ENCODE assay signal across 29 cellular contexts in genomic region chrX:139542652-139543051, GRCh38. TPM values are rescaled to one million over a fixed set of nuclear protein-coding genes. Genes with fewer than 3 reads are reported as not detected.
DNase-seq lines count a peak whose midpoint lies in the region; ATAC-seq, FAIRE-seq and TF ChIP-seq lines count a peak whose summit lies in the region.
"Had no signal": no experiment of that assay in that cellular context is flagged by ENCODE, and none has a peak within 500 bp of the region (broad histone marks: within the 10 kb centered on the region; RNA-seq: fewer than 3 reads in every experiment).

No MANE protein-coding gene starts in this region.

- FAIRE-seq in HepG2 (lab: Jason Lieb, UNC): no peak
- FAIRE-seq: A204.1, GM12891 had no signal

- H3K9me3 ChIP-seq in liver (ENCODE audit: control insufficient read depth in 4 of 4, low read length in 3 of 4): no peaks in the 10 kb centered on the region
- H3K9me3 ChIP-seq in HepG2 (ENCODE audit: low read length): no peaks in the 10 kb centered on the region
- H3K9me3 ChIP-seq in right lobe of liver: no peaks in the 10 kb centered on the region
- H3K9me3 ChIP-seq: BE2C, BLaER1 had no signal

- BruUV-seq in HepG2 (replicated peaks; lab: Mats Ljungman, UMichigan): no TSS peak

- H3K4me3 ChIP-seq in liver (ENCODE audit: low read depth in 1 of 3, low read length in 3 of 3): no peak overlapping the region
- H3K4me3 ChIP-seq in HepG2 (replicated peaks in 1 of 3; ENCODE audit: insufficient read depth in 1 of 3, low read depth in 2 of 3, low read length in 3 of 3): no peak overlapping the region
- H3K4me3 ChIP-seq in right lobe of liver: no peak overlapping the region
- H3K4me3 ChIP-seq: BLaER1 had no signal

- 15% methylated on average over 1 of the region's 1 CpG for WGBS in liver
- 0% methylated on average over 1 of the region's 1 CpG for WGBS in HepG2 (ENCODE audit: low lambda C conversion rate)
- WGBS in right lobe of liver (ENCODE audit: insufficient coverage, low coverage, low lambda C conversion rate, missing lambda C conversion rate): 8% methylated on average over 1 of the region's 1 CpG

- in situ Hi-C loops in HepG2 (cut with HindIII; ENCODE audit: extremely low pct_ligation_motif_present, low pct_unique_long_range_greater_than_20kb): no loop called here

- H3K27ac ChIP-seq in liver (ENCODE audit: low read depth in 1 of 2, low read length in 2 of 2) (peak overlapping the region; percentile 16 to 93), HepG2 (ENCODE audit: extremely low read length, insufficient read depth, low read length) (no peak overlapping the region), VCaP (peak overlapping the region; percentile 86), right lobe of liver (peak overlapping the region in 2 of 3 donors; percentile 81 to 82)
- H3K27ac ChIP-seq: BLaER1 had no signal

- no peak for DNase-seq in HepG2 (ENCODE audit: low spot score)
- DNase-seq in right lobe of liver: no peak
- DNase-seq in NCI-H1105 (lab: John Stamatoyannopoulos, UW): no peak
- no peak for DNase-seq in cerebellar nuclear complex (lab: John Stamatoyannopoulos, UW)
- DNase-seq: 8988T; ACHN; BE2C; C1 segment of cervical spinal cord; CD4-positive, alpha-beta memory T cell; CD4-positive, CD25-positive, alpha-beta regulatory T cell; CD8-positive, alpha-beta memory T cell; COR-L47; DMS 273 treated with DMSO at 0.1 percent for 48 hours; DMS153; DMS53; DMS79; DND-41; EL; GDM1 had no signal

- CTCF ChIA-PET in HepG2 (lab: Yijun Ruan, JAX; ENCODE audit: low intra/inter-chr PET ratio, low total read pairs): no interaction called here

- ATAC-seq in HepG2 (no peak), right lobe of liver (peak; percentile 45 to 60 (median 56))

- H4K20me1 ChIP-seq in HepG2 (ENCODE audit: insufficient read depth, low read length): no peaks in the 10 kb centered on the region
- H4K20me1 ChIP-seq: BLaER1 had no signal

- no peak for TF ChIP-seq EP300 in HepG2 (IDR thresholded peaks at IDR 0.05; ENCODE audit: low read depth in 2 of 2, low read length in 2 of 2)
- no peak for TF ChIP-seq EP300 in HepG2 (CRISPR knock-in tag; IDR thresholded peaks at IDR 0.05; ENCODE audit: borderline replicate concordance)

- no peak overlapping the region for H2AFZ ChIP-seq in HepG2 (ENCODE audit: low read length)

- TF ChIP-seq POLR2A in HepG2 (IDR thresholded peaks at IDR 0.05; ENCODE audit: insufficient read depth in 1 of 2, low read depth in 2 of 2, low read length in 2 of 2) (no peak), right lobe of liver (IDR thresholded peaks at IDR 0.05) (no peak)

- H3K79me2 ChIP-seq in HepG2 (ENCODE audit: insufficient read depth, low read length): no peaks in the 10 kb centered on the region

- H3K27me3 ChIP-seq in liver (ENCODE audit: control insufficient read depth in 4 of 4, insufficient read depth in 4 of 4, low read length in 3 of 4) (no peaks in the 10 kb centered on the region), HepG2 (ENCODE audit: control insufficient read depth in 1 of 2, insufficient read depth in 2 of 2, low read length in 2 of 2) (no peaks in the 10 kb centered on the region), right lobe of liver (no peaks in the 10 kb centered on the region)
- H3K27me3 ChIP-seq: BE2C had no signal

- POLR2A ChIA-PET in HepG2 (lab: Yijun Ruan, JAX): no interaction called here

- no peak for TF ChIP-seq CTCF in liver (IDR thresholded peaks at IDR 0.05; ENCODE audit: low read depth, low read length, missing input control)
- no peak for TF ChIP-seq CTCF in HepG2 (CRISPR knock-in tag; IDR thresholded peaks at IDR 0.05)
- TF ChIP-seq CTCF in VCaP (conservative IDR thresholded peaks at IDR 0.05): no peak
- TF ChIP-seq CTCF in right lobe of liver (IDR thresholded peaks at IDR 0.05): no peak

- H3K4me1 ChIP-seq in liver (ENCODE audit: control insufficient read depth in 4 of 4, insufficient read depth in 4 of 4, low read length in 3 of 4) (peaks cover 7 to 49% (median 38%) of the 10 kb centered on the region in 4 donors), HepG2 (ENCODE audit: insufficient read depth, low read length) (no peaks in the 10 kb centered on the region), right lobe of liver (peaks cover 0 to 36% (median 5%) of the 10 kb centered on the region in 4 donors)
- H3K4me1 ChIP-seq: BE2C had no signal

- no peak for TF ChIP-seq RAD21 in liver (IDR thresholded peaks at IDR 0.05)
- no peak for TF ChIP-seq RAD21 in HepG2 (CRISPR knock-in tag; IDR thresholded peaks at IDR 0.05)

- H3K36me3 ChIP-seq in liver (ENCODE audit: control insufficient read depth in 4 of 4, insufficient read depth in 3 of 4, low read depth in 1 of 4, low read length in 3 of 4) (peaks cover 0 to 6% (median 3%) of the 10 kb centered on the region in 4 donors), HepG2 (replicated peaks in 1 of 2; ENCODE audit: control insufficient read depth in 1 of 2, insufficient read depth in 2 of 2, low read length in 2 of 2) (no peaks in the 10 kb centered on the region), right lobe of liver (peaks cover 0 to 5% (median 2%) of the 10 kb centered on the region in 4 donors)
- H3K36me3 ChIP-seq: BE2C, BLaER1 had no signal

- H3K9ac ChIP-seq in liver (ENCODE audit: low read depth in 1 of 2, low read length in 2 of 2) (no peak overlapping the region), HepG2 (ENCODE audit: insufficient read depth, low read depth, low read length) (no peak overlapping the region)
- H3K9ac ChIP-seq: BLaER1 had no signal

- H3K4me2 ChIP-seq in HepG2 (ENCODE audit: low read depth, low read length): no peak overlapping the region
- H3K4me2 ChIP-seq: BLaER1 had no signal

- intact Hi-C loops in HepG2 (cut with micrococcal nuclease; ENCODE audit: unreplicated experiment) (no loop called here), right lobe of liver (cut with DNase I) (no loop called here)

TF ChIP-seq in liver, 16 proteins besides CTCF, POLR2A, EP300 and RAD21 (continues in another document):
- TF ChIP-seq HNF4G (IDR thresholded peaks at IDR 0.05) (no peak), MAX (IDR thresholded peaks at IDR 0.05) (no peak), TAF1 (conservative IDR thresholded peaks at IDR 0.05) (no peak), ATF3 (IDR thresholded peaks at IDR 0.05) (no peak)

TF ChIP-seq in HepG2, 621 proteins besides CTCF, POLR2A, EP300 and RAD21 (continues in another document):
- TF ChIP-seq U2AF1 (optimal IDR thresholded peaks at IDR 0.05; ENCODE audit: low read depth, low read length) (no peak), NFYC (CRISPR knock-in tag; IDR thresholded peaks at IDR 0.05) (no peak), ZSCAN21 (CRISPR knock-in tag; IDR thresholded peaks at IDR 0.05; ENCODE audit: borderline replicate concordance) (no peak), POGZ (CRISPR knock-in tag; IDR thresholded peaks at IDR 0.05) (no peak), RORA (CRISPR knock-in tag; IDR thresholded peaks at IDR 0.05) (no peak), FOXM1 (CRISPR knock-in tag; IDR thresholded peaks at IDR 0.05) (no peak), HOXD1 (CRISPR knock-in tag; IDR thresholded peaks at IDR 0.05) (no peak), MTF1 (CRISPR knock-in tag; IDR thresholded peaks at IDR 0.05) (no peak), TRIM24 (CRISPR knock-in tag; IDR thresholded peaks at IDR 0.05) (no peak), ZBTB14 (CRISPR knock-in tag; IDR thresholded peaks at IDR 0.05) (no peak), EHMT2 (IDR thresholded peaks at IDR 0.05; ENCODE audit: borderline replicate concordance, low read depth, low read length) (no peak), SMAD1 (CRISPR knock-in tag; IDR thresholded peaks at IDR 0.05; ENCODE audit: borderline replicate concordance, low read depth) (no peak), ASH2L (IDR thresholded peaks at IDR 0.05; ENCODE audit: insufficient read length, low read depth, low read length) (no peak), CEBPG (CRISPR knock-in tag; IDR thresholded peaks at IDR 0.05) (no peak), ZFP36L2 (CRISPR knock-in tag; IDR thresholded peaks at IDR 0.05) (no peak)

RNA-seq across cellular contexts. Expression of gene F9, which starts 12.1 kb away (rescaled TPM):
- total RNA-seq in liver: 100 to 1,000 TPM in 1 of 2 donors, 10 to 100 TPM in 1; 98.4 to 584 TPM
- polyA plus RNA-seq in liver: 100 to 1,000 TPM; 127 to 329 TPM
- total RNA-seq in HepG2 (2016; rRNA removed; fragmentation: Illumina TruSeq; extraction: Trizol): not detected in 2 replicates
- total RNA-seq in HepG2 (2016; cell fraction: cytosol; rRNA removed; fragmentation: Illumina TruSeq; extraction: Trizol; ENCODE audit: low read depth): not detected in 2 replicates
- not detected in 2 replicates for total RNA-seq in HepG2 (2016; cell fraction: insoluble cytoplasmic fraction; rRNA removed; fragmentation: Illumina TruSeq; extraction: Trizol)
- total RNA-seq in HepG2 (2016; cell fraction: membrane; rRNA removed; fragmentation: Illumina TruSeq; extraction: Trizol): not detected in 2 replicates
- not detected in 2 replicates for total RNA-seq in HepG2 (2016; cell fraction: nucleus; rRNA removed; fragmentation: Illumina TruSeq; extraction: Trizol)
- 0.03 TPM in 1 of 2 replicates, not detected in the other for polyA plus RNA-seq in HepG2 (2011; rRNA removed)
- 0.01 TPM in 1 of 2 replicates, not detected in the other for polyA plus RNA-seq in HepG2 (2011; cell fraction: cytosol; rRNA removed)
- polyA plus RNA-seq in HepG2 (2011; cell fraction: nucleus; rRNA removed): not detected in 2 replicates
- polyA plus RNA-seq in HepG2 (2012): 0.09 TPM in 1 of 2 replicates, not detected in the other
- not detected in 2 replicates for polyA plus RNA-seq in HepG2 (2016; cell fraction: cytosol; fragmentation: Illumina TruSeq; extraction: Trizol; ENCODE audit: low read depth)
- not detected in 2 replicates for polyA plus RNA-seq in HepG2 (2016; cell fraction: insoluble cytoplasmic fraction; fragmentation: Illumina TruSeq; extraction: Trizol; ENCODE audit: low read depth)
- polyA plus RNA-seq in HepG2 (2016; cell fraction: membrane; fragmentation: Illumina TruSeq; extraction: Trizol; ENCODE audit: low read depth): not detected in 2 replicates
- not detected in 2 replicates for polyA plus RNA-seq in HepG2 (2016; cell fraction: nucleus; fragmentation: Illumina TruSeq; extraction: Trizol; ENCODE audit: insufficient read depth, low read depth)
- polyA minus RNA-seq in HepG2 (2011; rRNA and poly(A)+ RNA removed; ENCODE audit: low replicate concordance): not detected in 2 replicates
- polyA minus RNA-seq in HepG2 (2011; cell fraction: cytosol; rRNA and poly(A)+ RNA removed): not detected in 2 replicates
- polyA minus RNA-seq in HepG2 (2011; cell fraction: nucleus; rRNA and poly(A)+ RNA removed): not detected in 2 replicates
- 100 to 1,000 TPM; 266 to 568 (median 407) TPM for total RNA-seq in right lobe of liver
- total RNA-seq: A673; CD4-positive, alpha-beta memory T cell; CD4-positive, CD25-positive, alpha-beta regulatory T cell; CD8-positive, alpha-beta memory T cell; Daoy; G401 had no signal
- polyA plus RNA-seq: AG04450; CD14-positive monocyte; CD4-positive, alpha-beta memory T cell; CD4-positive, CD25-positive, alpha-beta regulatory T cell; CD8-positive, alpha-beta memory T cell had no signal

Comparison
In these comparisons a context has a peak if more than half of its experiments do, and no peak if none do; other contexts are left out.
1. RNA of gene F9, which starts 12.1 kb away (total RNA-seq): 98.4 to 584 TPM in liver and 266 to 568 TPM in right lobe of liver; not detected in HepG2; every median in the first group is over 10 times any median in the second.